In genomic region chr2:230160112-230160660, GRCh38 we compare ENCODE assay signal across 8 cellular contexts. TPM values are rescaled to one million over a fixed set of nuclear protein-coding genes. Genes with fewer than 3 reads are reported as not detected.
DNase-seq lines count a peak whose midpoint lies in the region; ATAC-seq and TF ChIP-seq lines count a peak whose summit lies in the region.

No MANE protein-coding gene starts in this region.

- H3K9me3 ChIP-seq in Karpas-422 (ENCODE audit: low read length), result no peaks in the 10 kb centered on the region

- H3K27ac ChIP-seq in Karpas-422 (ENCODE audit: low read length), result no peak overlapping the region

- no peak overlapping the region for H3K9ac ChIP-seq in Karpas-422 (ENCODE audit: low read length)

- H3K4me2 ChIP-seq in Karpas-422 (ENCODE audit: low read depth, low read length, poor library complexity, severe bottlenecking), result no peak overlapping the region

- in situ Hi-C loops in astrocyte of the spinal cord (cut with HindIII; ENCODE audit: low sequenced_read_pairs), result no loop called here

- H4K20me1 ChIP-seq in Karpas-422 (ENCODE audit: insufficient read depth, low read depth, low read length), result no peaks in the 10 kb centered on the region

- ATAC-seq in GM21423 (IDR thresholded peaks at IDR 0.05; ENCODE audit: unreplicated experiment) (no peak), HG02798 (IDR thresholded peaks at IDR 0.05; ENCODE audit: poor library complexity, unreplicated experiment) (no peak)

- DNase-seq in EH (ENCODE audit: low read depth) (peak; percentile 54), Karpas-422 (peak; percentile 88), T-helper 9 cell (peak; percentile 41), astrocyte of the spinal cord (ENCODE audit: low read depth, low spot score) (peak; percentile 58), iPS-NIHi11 (ENCODE audit: low spot score) (peak; percentile 71)
- peak; percentile 19 to 41 (median 23) for DNase-seq in stimulated activated CD4-positive, alpha-beta T cell treated with anti-CD3 and anti-CD28 coated beads, Interleukin-1b, Interleukin-23, amount 100 ng/mL, for 24 hours (ENCODE audit: low read depth in 4 of 4, low spot score in 1 of 4)

- H3K9me2 ChIP-seq in Karpas-422 (replicated peaks; ENCODE audit: insufficient read depth, low read length), result no peaks in the 10 kb centered on the region

- H2AFZ ChIP-seq in Karpas-422 (ENCODE audit: low read length), result no peak overlapping the region

- no peaks in the 10 kb centered on the region for H3K4me1 ChIP-seq in Karpas-422 (ENCODE audit: low read length)

- H3K79me2 ChIP-seq in Karpas-422 (ENCODE audit: low read length), result no peaks in the 10 kb centered on the region

- TF ChIP-seq CTCF in astrocyte of the spinal cord (IDR thresholded peaks at IDR 0.05; ENCODE audit: low read depth, low read length), result peak; percentile 80

- H3K27me3 ChIP-seq in Karpas-422 (ENCODE audit: low read length), result no peaks in the 10 kb centered on the region

- no peak overlapping the region for H3K4me3 ChIP-seq in Karpas-422 (ENCODE audit: low read length)
- H3K4me3 ChIP-seq in astrocyte of the spinal cord (ENCODE audit: low read depth, low read length), result no peak overlapping the region

- H3K36me3 ChIP-seq in Karpas-422 (ENCODE audit: insufficient read depth, low read length), result no peaks in the 10 kb centered on the region

RNA-seq across cellular contexts. Expression of gene SP110, which starts 59.6 kb away (rescaled TPM):
- 30.8 and 60.6 TPM in 2 replicates for total RNA-seq in Karpas-422 (2014; rRNA removed; shearing (Covaris generic); ENCODE audit: low replicate concordance)

Comparison
In these comparisons a context has a peak if more than half of its experiments do, and no peak if none do; other contexts are left out.
1. DNase-seq: peak in every context shown above with its lines; median percentile 88 in Karpas-422; 71 in iPS-NIHi11; 58 in astrocyte of the spinal cord; 54 in EH; 41 in T-helper 9 cell; 23 in stimulated activated CD4-positive, alpha-beta T cell treated with anti-CD3 and anti-CD28 coated beads, Interleukin-1b, Interleukin-23, amount 100 ng/mL, for 24 hours.